In the genomic region with DNA sequence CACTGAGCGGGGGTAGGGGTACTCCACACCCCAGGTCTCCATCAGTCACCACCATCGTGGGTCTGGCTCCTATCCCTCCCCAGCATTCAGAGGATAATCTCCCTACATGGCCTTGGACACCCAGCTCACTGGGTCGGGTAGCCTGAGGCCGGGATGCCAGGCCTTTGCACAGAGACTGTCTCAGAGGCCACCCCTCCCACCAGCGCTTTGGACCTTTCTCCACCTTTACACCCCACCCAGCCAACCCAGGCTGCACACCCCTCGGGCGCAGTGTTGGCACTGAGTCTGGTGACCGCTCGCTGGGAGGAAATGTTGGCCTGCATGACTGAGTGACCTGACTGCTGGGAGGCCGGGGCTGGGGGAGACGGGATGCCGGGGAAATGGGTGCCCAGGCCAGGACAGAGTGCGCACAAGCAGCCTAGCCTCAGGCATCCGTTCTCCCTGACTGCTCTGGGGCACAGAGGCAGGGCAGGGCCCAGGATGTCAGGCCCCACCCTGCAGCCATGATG, we compare ENCODE assay signal across 21 cellular contexts. TPM values are rescaled to one million over a fixed set of nuclear protein-coding genes. Genes with fewer than 3 reads are reported as not detected.
A peak's percentile ranks its signal among the peaks of the same experiment; 100 is the strongest.
DNase-seq lines count a peak whose midpoint lies in the region; ATAC-seq, FAIRE-seq and TF ChIP-seq lines count a peak whose summit lies in the region.
"Had no signal": no experiment of that assay in that cellular context is flagged by ENCODE, and none has a peak within 500 bp of the region (broad histone marks: within the 10 kb centered on the region; RNA-seq: fewer than 3 reads in every experiment).

No MANE protein-coding gene starts in this region.

- no peak overlapping the region for H3K4me3 Mint-ChIP-seq in activated T-helper 17 cell treated with anti-CD3 and anti-CD28 coated beads, Interleukin-2, amount 50 U/mL, for 72 hours
- H3K4me3 Mint-ChIP-seq in naive thymus-derived CD8-positive, alpha-beta T cell: no peak overlapping the region
- H3K4me3 Mint-ChIP-seq: activated CD8-positive, alpha-beta memory T cell treated with anti-CD3 and anti-CD28 coated beads, Interleukin-2, amount 10 ng/mL, durations not matched to agents 7 days and 5 days; CD14-positive monocyte; T-helper 2 cell treated with Interferon-gamma antibody and Interleukin-4, amounts not matched to agents 5 μg/mL and 100 μg/mL, for 36 hours had no signal

- FAIRE-seq in GM12891 (lab: Jason Lieb, UNC) (peak; percentile 54), kidney (lab: Jason Lieb, UNC) (no peak)
- FAIRE-seq: endometrium, GM18507 had no signal

- H3K4me3 ChIP-seq in PC-9 (no peak overlapping the region), kidney (ENCODE audit: low read length in 2 of 2) (no peak overlapping the region)
- H3K4me3 ChIP-seq: ascending aorta had no signal

- H3K36me3 ChIP-seq in PC-9 (ENCODE audit: low read depth) (no peaks in the 10 kb centered on the region), kidney (ENCODE audit: control insufficient read depth in 1 of 2, insufficient read depth in 2 of 2, low read length in 2 of 2) (no peaks in the 10 kb centered on the region)
- H3K36me3 ChIP-seq: ascending aorta had no signal

- H3K9me3 ChIP-seq in PC-9 (ENCODE audit: insufficient read depth, low read depth) (no peaks in the 10 kb centered on the region), kidney (ENCODE audit: control insufficient read depth in 1 of 2, low read length in 2 of 2) (no peaks in the 10 kb centered on the region)
- H3K9me3 ChIP-seq: ascending aorta had no signal

- TF ChIP-seq POLR2A in GM12891 (IDR thresholded peaks at IDR 0.05; ENCODE audit: low read depth, low read length): no peak

- BruUV-seq in PC-9 (replicated peaks; lab: Mats Ljungman, UMichigan): no TSS peak

- no peak for ATAC-seq in sciatic nerve
- ATAC-seq in HG02973 (IDR thresholded peaks at IDR 0.05; ENCODE audit: unreplicated experiment): no peak
- no peak for ATAC-seq in activated T-helper 17 cell treated with anti-CD3 and anti-CD28 coated beads, Interleukin-2, amount 50 U/mL, for 72 hours (replicated peaks)
- ATAC-seq in naive thymus-derived CD8-positive, alpha-beta T cell: no peak
- ATAC-seq: activated CD8-positive, alpha-beta memory T cell treated with anti-CD3 and anti-CD28 coated beads, Interleukin-2, amount 10 ng/mL, durations not matched to agents 7 days and 5 days had no signal

- no peak for DNase-seq in GM12891 (ENCODE audit: insufficient read length, low spot score)
- no peak for DNase-seq in PC-9
- DNase-seq in kidney: peak; percentile 95
- peak; percentile 55 for DNase-seq in sciatic nerve (ENCODE audit: low spot score)
- DNase-seq in naive thymus-derived CD8-positive, alpha-beta T cell: no peak
- DNase-seq: activated CD8-positive, alpha-beta memory T cell treated with anti-CD3 and anti-CD28 coated beads, Interleukin-2, amount 10 ng/mL, durations not matched to agents 7 days and 5 days; activated gamma-delta T cell; DND-41; left ventricle myocardium superior; NCI-H1436; NK-92 treated with Interleukin-12 subunit alpha and Interleukin-12 subunit beta, amount 100 ng/mL, for 24 hours had no signal

- H4K20me1 ChIP-seq in PC-9 (ENCODE audit: insufficient read depth): no peaks in the 10 kb centered on the region

- H3K27me3 ChIP-seq in PC-9 (ENCODE audit: insufficient read depth, low read depth): no peaks in the 10 kb centered on the region
- H3K27me3 ChIP-seq: ascending aorta had no signal

- H3K4me1 ChIP-seq in PC-9 (replicated peaks; ENCODE audit: insufficient read depth) (peaks cover 59% of the 10 kb centered on the region), kidney (ENCODE audit: control insufficient read depth in 1 of 2, insufficient read depth in 1 of 2, low read depth in 1 of 2, low read length in 2 of 2) (peaks cover 11 to 21% of the 10 kb centered on the region in 2 donors)

- 0 out of 2 replicates have a peak overlapping the region, but pooled peaks have one; percentile 2 for H3K4me2 ChIP-seq in PC-9

- no peak overlapping the region for H3K27ac Mint-ChIP-seq in activated T-helper 17 cell treated with anti-CD3 and anti-CD28 coated beads, Interleukin-2, amount 50 U/mL, for 72 hours
- H3K27ac Mint-ChIP-seq in naive thymus-derived CD8-positive, alpha-beta T cell: no peak overlapping the region
- H3K27ac Mint-ChIP-seq: activated CD8-positive, alpha-beta memory T cell treated with anti-CD3 and anti-CD28 coated beads, Interleukin-2, amount 10 ng/mL, durations not matched to agents 7 days and 5 days; T-helper 2 cell treated with Interferon-gamma antibody and Interleukin-4, amounts not matched to agents 5 μg/mL and 100 μg/mL, for 36 hours had no signal

- H2AFZ ChIP-seq in PC-9: no peak overlapping the region

- CTCF ChIA-PET in PC-9 (lab: Charles Lee): interaction anchor here (1.6 kb wide), 1 partner anchor 379 kb away, joined by 5 read pairs; no protein-coding TSS in a partner anchor

- H3K9me2 ChIP-seq in PC-9 (ENCODE audit: insufficient read depth): no peaks in the 10 kb centered on the region

- intact Hi-C loops in PC-9 (cut with micrococcal nuclease; ENCODE audit: unreplicated experiment): loop anchor here (5.0 to 10.0 kb wide), 3 partner anchors 146 to 379 kb away; partner anchors contain the start of gene TRAF3
- intact Hi-C loops in kidney (cut with DNase I): no loop called here
- intact Hi-C loops in sciatic nerve (cut with DNase I): no loop called here

- no peaks in the 10 kb centered on the region for H3K27me3 Mint-ChIP-seq in activated T-helper 17 cell treated with anti-CD3 and anti-CD28 coated beads, Interleukin-2, amount 50 U/mL, for 72 hours
- H3K27me3 Mint-ChIP-seq in naive thymus-derived CD8-positive, alpha-beta T cell: peaks cover 0 to 18% (median 4%) of the 10 kb centered on the region in 5 donors

- POLR2A ChIA-PET in PC-9 (lab: Charles Lee; ENCODE audit: unreplicated experiment): interaction anchor here (0.5 kb wide), 1 partner anchor 22 kb away, joined by 37 read pairs; no protein-coding TSS in a partner anchor
- POLR2A ChIA-PET in naive thymus-derived CD8-positive, alpha-beta T cell (lab: Charles Lee): interaction anchor here (1.2 kb wide), 1 partner anchor 14 kb away, joined by 4 read pairs; no protein-coding TSS in a partner anchor

- no peaks in the 10 kb centered on the region for H3K4me1 Mint-ChIP-seq in activated T-helper 17 cell treated with anti-CD3 and anti-CD28 coated beads, Interleukin-2, amount 50 U/mL, for 72 hours
- H3K4me1 Mint-ChIP-seq in naive thymus-derived CD8-positive, alpha-beta T cell: peaks cover 0 to 7% (median 2%) of the 10 kb centered on the region in 4 donors
- H3K4me1 Mint-ChIP-seq: activated CD8-positive, alpha-beta memory T cell treated with anti-CD3 and anti-CD28 coated beads, Interleukin-2, amount 10 ng/mL, durations not matched to agents 7 days and 5 days had no signal

- no peaks in the 10 kb centered on the region for H3K36me3 Mint-ChIP-seq in activated T-helper 17 cell treated with anti-CD3 and anti-CD28 coated beads, Interleukin-2, amount 50 U/mL, for 72 hours (ENCODE audit: low read depth)
- no peaks in the 10 kb centered on the region for H3K36me3 Mint-ChIP-seq in naive thymus-derived CD8-positive, alpha-beta T cell
- H3K36me3 Mint-ChIP-seq: activated CD8-positive, alpha-beta memory T cell treated with anti-CD3 and anti-CD28 coated beads, Interleukin-2, amount 10 ng/mL, durations not matched to agents 7 days and 5 days; CD14-positive monocyte had no signal

- H3K27ac ChIP-seq in PC-9: no peak overlapping the region
- peak overlapping the region; percentile 57 to 59 for H3K27ac ChIP-seq in kidney (ENCODE audit: low read depth in 2 of 2, low read length in 2 of 2)

- peaks cover 52% of the 10 kb centered on the region for H3F3A ChIP-seq in PC-9 (ENCODE audit: insufficient read depth, low read depth)

- no peak overlapping the region for H3K9ac ChIP-seq in kidney (ENCODE audit: low read length in 2 of 2)

- no peaks in the 10 kb centered on the region for H3K9me3 Mint-ChIP-seq in activated T-helper 17 cell treated with anti-CD3 and anti-CD28 coated beads, Interleukin-2, amount 50 U/mL, for 72 hours
- no peaks in the 10 kb centered on the region for H3K9me3 Mint-ChIP-seq in naive thymus-derived CD8-positive, alpha-beta T cell
- H3K9me3 Mint-ChIP-seq: T-helper 2 cell treated with Interferon-gamma antibody and Interleukin-4, amounts not matched to agents 5 μg/mL and 100 μg/mL, for 36 hours had no signal

- no peak for TF ChIP-seq CTCF in PC-9 (conservative IDR thresholded peaks at IDR 0.05)
- TF ChIP-seq CTCF in kidney (IDR thresholded peaks at IDR 0.05; ENCODE audit: borderline replicate concordance, extremely low read depth, insufficient read depth): no peak

- no peaks in the 10 kb centered on the region for H3K79me2 ChIP-seq in PC-9 (ENCODE audit: low read depth)

RNA-seq across cellular contexts. Expression of gene LBHD2, which starts 10.6 kb away (rescaled TPM):
- not detected for polyA plus RNA-seq in GM12891 (2012; ENCODE audit: low read depth, missing spikeins)
- total RNA-seq in PC-9 (2021) (0.52 and 0.78 TPM in 2 replicates), kidney (not detected), sciatic nerve (not detected)
- 0.82 TPM for polyA plus RNA-seq in kidney (ENCODE audit: insufficient read depth, low read depth, low replicate concordance)
- total RNA-seq in activated T-helper 17 cell treated with anti-CD3 and anti-CD28 coated beads, Interleukin-2, amount 50 U/mL, for 72 hours: not detected
- total RNA-seq in naive thymus-derived CD8-positive, alpha-beta T cell: not detected
- polyA plus RNA-seq in naive thymus-derived CD8-positive, alpha-beta T cell: not detected
- total RNA-seq: activated CD8-positive, alpha-beta memory T cell treated with anti-CD3 and anti-CD28 coated beads, Interleukin-2, amount 10 ng/mL, durations not matched to agents 7 days and 5 days; ascending aorta; fibroblast of villous mesenchyme; H7; left ventricle myocardium superior; LHCN-M2 had no signal
- polyA plus RNA-seq: CD14-positive monocyte had no signal

RNA-seq across cellular contexts. Expression of gene CDC42BPB, which starts 16.1 kb away (rescaled TPM):
- 11.6 TPM for polyA plus RNA-seq in GM12891 (2012; ENCODE audit: low read depth, missing spikeins)
- 203 and 209 TPM in 2 replicates for total RNA-seq in PC-9 (2021)
- total RNA-seq in kidney: 127 TPM
- polyA plus RNA-seq in kidney (ENCODE audit: insufficient read depth, low read depth, low replicate concordance): 22.5 TPM
- total RNA-seq in sciatic nerve: 105 TPM
- total RNA-seq in activated T-helper 17 cell treated with anti-CD3 and anti-CD28 coated beads, Interleukin-2, amount 50 U/mL, for 72 hours: 1 to 10 TPM; 7.2 to 7.3 TPM
- total RNA-seq in naive thymus-derived CD8-positive, alpha-beta T cell: 1 to 10 TPM; 6.2 to 6.3 TPM
- polyA plus RNA-seq in naive thymus-derived CD8-positive, alpha-beta T cell: under 1 TPM; 0.20 to 0.73 (median 0.63) TPM

RNA-seq across cellular contexts. Expression of gene EXOC3L4, which starts 21.1 kb away (rescaled TPM):
- not detected for polyA plus RNA-seq in GM12891 (2012; ENCODE audit: low read depth, missing spikeins)
- 0.38 and 1.7 TPM in 2 replicates for total RNA-seq in PC-9 (2021)
- 11.6 TPM for total RNA-seq in kidney
- polyA plus RNA-seq in kidney (ENCODE audit: insufficient read depth, low read depth, low replicate concordance): 15.6 TPM
- total RNA-seq in sciatic nerve: 3.3 TPM
- total RNA-seq in activated T-helper 17 cell treated with anti-CD3 and anti-CD28 coated beads, Interleukin-2, amount 50 U/mL, for 72 hours: not detected
- total RNA-seq in naive thymus-derived CD8-positive, alpha-beta T cell: not detected
- polyA plus RNA-seq in naive thymus-derived CD8-positive, alpha-beta T cell: not detected
- total RNA-seq: activated CD8-positive, alpha-beta memory T cell treated with anti-CD3 and anti-CD28 coated beads, Interleukin-2, amount 10 ng/mL, durations not matched to agents 7 days and 5 days; ascending aorta; fibroblast of villous mesenchyme had no signal
- polyA plus RNA-seq: CD14-positive monocyte had no signal

RNA-seq across cellular contexts. Expression of gene TNFAIP2, which starts 49.8 kb away (rescaled TPM):
- 68.7 TPM for polyA plus RNA-seq in GM12891 (2012; ENCODE audit: low read depth, missing spikeins)
- 291 and 366 TPM in 2 replicates for total RNA-seq in PC-9 (2021)
- total RNA-seq in kidney: 301 TPM
- 42.9 TPM for polyA plus RNA-seq in kidney (ENCODE audit: insufficient read depth, low read depth, low replicate concordance)
- total RNA-seq in sciatic nerve: 142 TPM
- 1 to 10 TPM; 3.0 to 4.0 TPM for total RNA-seq in activated T-helper 17 cell treated with anti-CD3 and anti-CD28 coated beads, Interleukin-2, amount 50 U/mL, for 72 hours
- total RNA-seq in naive thymus-derived CD8-positive, alpha-beta T cell: 1 to 10 TPM in 1 of 2 experiments, under 1 TPM in 1; 0.55 to 1.0 TPM
- not detected for polyA plus RNA-seq in naive thymus-derived CD8-positive, alpha-beta T cell

Comparison
In these comparisons a context has a peak if more than half of its experiments do, and no peak if none do; other contexts are left out.
1. DNase-seq: peak in kidney (single experiment) and sciatic nerve (single experiment); none in GM12891 (single experiment), PC-9 (0 of 2) and naive thymus-derived CD8-positive, alpha-beta T cell (0 of 10).
2. RNA of gene CDC42BPB, which starts 16.1 kb away (total RNA-seq): 203 to 209 TPM in PC-9, 127 TPM in kidney (single experiment) and 105 TPM in sciatic nerve (single experiment); 7.2 to 7.3 TPM in activated T-helper 17 cell treated with anti-CD3 and anti-CD28 coated beads, Interleukin-2, amount 50 U/mL, for 72 hours and 6.2 to 6.3 TPM in naive thymus-derived CD8-positive, alpha-beta T cell; every median in the first group is over 10 times any median in the second.